4 cellular contexts compared by ENCODE assay signal in genomic region chr13:78443839-78444238, GRCh38.
TF ChIP-seq lines count a peak whose summit lies in the region.

No MANE protein-coding gene starts in this region.

TF ChIP-seq in HepG2, 621 proteins besides CTCF, POLR2A, EP300 and RAD21:
- TF ChIP-seq MAFF (IDR thresholded peaks at IDR 0.05; ENCODE audit: low read depth, low read length) = peak; percentile 80
- no peak for TF ChIP-seq ZNF3 (CRISPR knock-in tag; IDR thresholded peaks at IDR 0.05)
- TF ChIP-seq, protein P1, sequence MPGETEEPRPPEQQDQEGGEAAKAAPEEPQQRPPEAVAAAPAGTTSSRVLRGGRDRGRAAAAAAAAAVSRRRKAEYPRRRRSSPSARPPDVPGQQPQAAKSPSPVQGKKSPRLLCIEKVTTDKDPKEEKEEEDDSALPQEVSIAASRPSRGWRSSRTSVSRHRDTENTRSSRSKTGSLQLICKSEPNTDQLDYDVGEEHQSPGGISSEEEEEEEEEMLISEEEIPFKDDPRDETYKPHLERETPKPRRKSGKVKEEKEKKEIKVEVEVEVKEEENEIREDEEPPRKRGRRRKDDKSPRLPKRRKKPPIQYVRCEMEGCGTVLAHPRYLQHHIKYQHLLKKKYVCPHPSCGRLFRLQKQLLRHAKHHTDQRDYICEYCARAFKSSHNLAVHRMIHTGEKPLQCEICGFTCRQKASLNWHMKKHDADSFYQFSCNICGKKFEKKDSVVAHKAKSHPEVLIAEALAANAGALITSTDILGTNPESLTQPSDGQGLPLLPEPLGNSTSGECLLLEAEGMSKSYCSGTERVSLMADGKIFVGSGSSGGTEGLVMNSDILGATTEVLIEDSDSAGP (CRISPR knock-in tag; IDR thresholded peaks at IDR 0.05; ENCODE audit: borderline replicate concordance) = no peak
- peak; percentile 80 to 84 for TF ChIP-seq MAFK (conservative IDR thresholded peaks at IDR 0.05 in 1 of 2, IDR thresholded peaks at IDR 0.05 in 1 of 2; ENCODE audit: low read length in 2 of 2)
- TF ChIP-seq, protein P2, sequence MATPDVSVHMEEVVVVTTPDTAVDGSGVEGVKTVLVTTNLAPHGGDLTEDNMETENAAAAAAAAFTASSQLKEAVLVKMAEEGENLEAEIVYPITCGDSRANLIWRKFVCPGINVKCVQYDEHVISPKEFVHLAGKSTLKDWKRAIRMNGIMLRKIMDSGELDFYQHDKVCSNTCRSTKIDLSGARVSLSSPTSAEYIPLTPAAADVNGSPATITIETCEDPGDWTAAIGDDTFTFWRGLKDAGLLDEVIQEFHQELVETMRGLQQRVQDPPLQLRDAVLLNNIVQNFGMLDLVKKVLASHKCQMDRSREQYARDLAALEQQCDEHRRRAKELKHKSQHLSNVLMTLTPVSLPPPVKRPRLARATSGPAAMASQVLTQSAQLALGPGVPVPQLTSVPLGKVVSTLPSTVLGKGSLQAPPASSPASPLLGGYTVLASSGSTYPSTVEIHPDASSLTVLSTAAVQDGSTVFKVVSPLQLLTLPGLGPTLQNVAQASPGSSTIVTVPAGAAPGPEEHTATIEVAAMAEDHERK (CRISPR knock-in tag; IDR thresholded peaks at IDR 0.05; ENCODE audit: low read depth) = no peak

TF ChIP-seq in A549, 52 proteins besides CTCF, POLR2A, EP300 and RAD21:
- peak; percentile 59 for TF ChIP-seq MAFK (IDR thresholded peaks at IDR 0.05; ENCODE audit: partially characterized antibody)
- no peak for TF ChIP-seq EHF (CRISPR knock-in tag; IDR thresholded peaks at IDR 0.05)

TF ChIP-seq in IMR-90, 13 proteins besides CTCF, POLR2A, EP300 and RAD21:
- TF ChIP-seq RFX5 (IDR thresholded peaks at IDR 0.05; ENCODE audit: low read depth, low read length) = no peak
- no peak for TF ChIP-seq MXI1 (IDR thresholded peaks at IDR 0.05; ENCODE audit: borderline replicate concordance, low read depth, low read length)
- no peak for TF ChIP-seq CHD1 (IDR thresholded peaks at IDR 0.05; ENCODE audit: low read depth, low read length)
- TF ChIP-seq CEBPB (IDR thresholded peaks at IDR 0.05; ENCODE audit: low read depth, low read length) = no peak
- TF ChIP-seq MAFK (IDR thresholded peaks at IDR 0.05; ENCODE audit: low read depth, low read length) = peak; percentile 62
- no peak for TF ChIP-seq RCOR1 (IDR thresholded peaks at IDR 0.05; ENCODE audit: insufficient replicate concordance, low read length)
- TF ChIP-seq FOS (IDR thresholded peaks at IDR 0.05; ENCODE audit: low read depth, low read length) = no peak
- TF ChIP-seq MAZ (IDR thresholded peaks at IDR 0.05; ENCODE audit: borderline replicate concordance, low read depth, low read length) = no peak
- TF ChIP-seq BHLHE40 (IDR thresholded peaks at IDR 0.05; ENCODE audit: low read depth, low read length) = no peak

TF ChIP-seq in K562, 482 proteins besides CTCF, POLR2A, EP300 and RAD21:
- TF ChIP-seq MCM7 (IDR thresholded peaks at IDR 0.05) = no peak
- no peak for TF ChIP-seq KLF10 (CRISPR knock-in tag; IDR thresholded peaks at IDR 0.05)
- peak; percentile 6; the same call in 1 of the 2 replicates for TF ChIP-seq MAFF (IDR thresholded peaks at IDR 0.05; ENCODE audit: low read length)
- TF ChIP-seq ZNF316 (IDR thresholded peaks at IDR 0.05) = peak; percentile 32; the same call in 1 of the 2 replicates
- TF ChIP-seq C11orf30 (IDR thresholded peaks at IDR 0.05; ENCODE audit: low read depth) = 0 out of 2 replicates have a peak, but pooled peaks have one; percentile 11
TF ChIP-seq in K562: peak in this region for 3.
